20 cellular contexts compared by ENCODE assay signal in genomic region chr1:116786049-116786448, GRCh38. TPM values are rescaled to one million over a fixed set of nuclear protein-coding genes. Genes with fewer than 3 reads are reported as not detected.
DNase-seq lines count a peak whose midpoint lies in the region; ATAC-seq lines count a peak whose summit lies in the region.
"Had no signal": no experiment of that assay in that cellular context is flagged by ENCODE, and none has a peak within 500 bp of the region (broad histone marks: within the 10 kb centered on the region; RNA-seq: fewer than 3 reads in every experiment).

No MANE protein-coding gene starts in this region.

- H3K36me3 Mint-ChIP-seq in stimulated activated naive CD8-positive, alpha-beta T cell treated with anti-CD3 and anti-CD28 coated beads, Interleukin-15, Interleukin-2, amounts not matched to agents 100 ng/mL and 50 ng/mL, for 24 hours (ENCODE audit: low read depth), result peaks cover 14% of the 10 kb centered on the region
- H3K36me3 Mint-ChIP-seq in immature natural killer cell, result peaks cover 21 to 34% (median 23%) of the 10 kb centered on the region in 3 donors
- peaks cover 25% of the 10 kb centered on the region for H3K36me3 Mint-ChIP-seq in natural killer cell treated with Interleukin-12 subunit alpha and Interleukin-12 subunit beta and Interleukin-15 and Interleukin-18, amount 100 ng/mL, for 72 hours

- WGBS in neuronal stem cell (ENCODE audit: extremely low coverage in 2 of 2, insufficient read length in 2 of 2, insufficient replicate concordance in 1 of 2), 2 donors, result no CpG with 5 or more reads among the region's 1 CpG

- H3K18ac ChIP-seq in neuronal stem cell (ENCODE audit: low read length), result no peak overlapping the region

- H3K27ac ChIP-seq in neuronal stem cell (replicated peaks; ENCODE audit: low read length), result no peak overlapping the region
- H3K27ac ChIP-seq: 22Rv1; A549; BLaER1 treated with 17β-estradiol and CSF1 and Interleukin-3, amounts not matched to agents 10 nM and 100 nM; C4-2B had no signal

- H3K23ac ChIP-seq in neuronal stem cell (ENCODE audit: low read depth, low read length, poor library complexity), result no peak overlapping the region

- H4K91ac ChIP-seq in neuronal stem cell (ENCODE audit: low read depth, low read length, poor library complexity), result no peak overlapping the region

- no peaks in the 10 kb centered on the region for H3K36me3 ChIP-seq in neuronal stem cell (replicated peaks in 1 of 2; ENCODE audit: control insufficient read depth in 2 of 2, insufficient read depth in 2 of 2, low read length in 2 of 2)
- H3K36me3 ChIP-seq: BLaER1 treated with 17β-estradiol and CSF1 and Interleukin-3, amounts not matched to agents 10 nM and 100 nM had no signal

- peak overlapping the region; percentile 53 for H3K27ac Mint-ChIP-seq in stimulated activated naive CD8-positive, alpha-beta T cell treated with anti-CD3 and anti-CD28 coated beads, Interleukin-15, Interleukin-2, amounts not matched to agents 100 ng/mL and 50 ng/mL, for 24 hours
- no peak overlapping the region for H3K27ac Mint-ChIP-seq in stimulated activated naive CD8-positive, alpha-beta T cell treated with anti-CD3 and anti-CD28 coated beads, Interleukin-15, amount 100 ng/mL, for 72 hours
- H3K27ac Mint-ChIP-seq in immature natural killer cell, result peak overlapping the region; percentile 87 to 96 (median 93)
- peak overlapping the region; percentile 66 to 80 for H3K27ac Mint-ChIP-seq in natural killer cell treated with Interleukin-12 subunit alpha and Interleukin-12 subunit beta and Interleukin-15 and Interleukin-18, amount 100 ng/mL, for 72 hours
- H3K27ac Mint-ChIP-seq: B cell; CD4-positive, alpha-beta T cell; CD8-positive, alpha-beta T cell had no signal

- no peak overlapping the region for H2BK12ac ChIP-seq in neuronal stem cell (ENCODE audit: low read length)

- no peak for ATAC-seq in stimulated activated naive CD8-positive, alpha-beta T cell treated with anti-CD3 and anti-CD28 coated beads, Interleukin-15, amount 100 ng/mL, for 72 hours
- no peak for ATAC-seq in natural killer cell treated with Interleukin-12 subunit alpha and Interleukin-12 subunit beta and Interleukin-15 and Interleukin-18, amount 100 ng/mL, for 72 hours
- ATAC-seq: A549; CD8-positive, alpha-beta T cell had no signal

- H3K9ac ChIP-seq in neuronal stem cell (ENCODE audit: low read depth, low read length, poor library complexity), result no peak overlapping the region
- H3K9ac ChIP-seq: BLaER1 treated with 17β-estradiol and CSF1 and Interleukin-3, amounts not matched to agents 10 nM and 100 nM had no signal

- no peak overlapping the region for H3K4me3 ChIP-seq in neuronal stem cell (ENCODE audit: low read length in 2 of 2)
- H3K4me3 ChIP-seq: A549; BLaER1 treated with 17β-estradiol and CSF1 and Interleukin-3, amounts not matched to agents 10 nM and 100 nM had no signal

- no peak overlapping the region for H2BK15ac ChIP-seq in neuronal stem cell (ENCODE audit: low read length)

- no peak overlapping the region for H3K4ac ChIP-seq in neuronal stem cell (ENCODE audit: low read length)

- no peaks in the 10 kb centered on the region for H3K9me3 ChIP-seq in neuronal stem cell (replicated peaks in 1 of 2; ENCODE audit: control insufficient read depth in 2 of 2, insufficient read depth in 1 of 2, low read depth in 1 of 2, low read length in 2 of 2)
- H3K9me3 ChIP-seq: A549, Caco-2 had no signal

- no peaks in the 10 kb centered on the region for H3K27me3 ChIP-seq in neuronal stem cell (ENCODE audit: control insufficient read depth in 3 of 3, insufficient read depth in 3 of 3, low read depth in 1 of 3, low read length in 3 of 3)
- H3K27me3 ChIP-seq: BLaER1 treated with 17β-estradiol and CSF1 and Interleukin-3, amounts not matched to agents 10 nM and 100 nM had no signal

- H3K4me1 ChIP-seq in neuronal stem cell (ENCODE audit: control insufficient read depth in 2 of 2, insufficient read depth in 1 of 2, low read depth in 1 of 2, low read length in 2 of 2), result peaks cover 0 to 1% of the 10 kb centered on the region in 2 donors
- H3K4me1 ChIP-seq: A549, Caco-2 had no signal

- H3K4me1 Mint-ChIP-seq in stimulated activated naive CD8-positive, alpha-beta T cell treated with anti-CD3 and anti-CD28 coated beads, Interleukin-15, Interleukin-2, amounts not matched to agents 100 ng/mL and 50 ng/mL, for 24 hours (ENCODE audit: low read depth), result peaks cover 34% of the 10 kb centered on the region
- H3K4me1 Mint-ChIP-seq in stimulated activated naive CD8-positive, alpha-beta T cell treated with anti-CD3 and anti-CD28 coated beads, Interleukin-15, amount 100 ng/mL, for 72 hours, result peaks cover 38% of the 10 kb centered on the region
- peaks cover 83 to 90% of the 10 kb centered on the region in 2 donors for H3K4me1 Mint-ChIP-seq in immature natural killer cell
- H3K4me1 Mint-ChIP-seq in natural killer cell treated with Interleukin-12 subunit alpha and Interleukin-12 subunit beta and Interleukin-15 and Interleukin-18, amount 100 ng/mL, for 72 hours (ENCODE audit: low read depth in 2 of 2), result peaks cover 69 to 80% of the 10 kb centered on the region in 2 donors
- H3K4me1 Mint-ChIP-seq: B cell had no signal

- H2BK5ac ChIP-seq in neuronal stem cell (ENCODE audit: low read length), result no peak overlapping the region

- no peak overlapping the region for H3K4me2 ChIP-seq in neuronal stem cell (ENCODE audit: insufficient read depth, low read length, poor library complexity, severe bottlenecking)
- H3K4me2 ChIP-seq: A549 had no signal

- H2BK120ac ChIP-seq in neuronal stem cell (ENCODE audit: low read depth, low read length), result no peak overlapping the region

- no peak for DNase-seq in stimulated activated naive CD8-positive, alpha-beta T cell treated with anti-CD3 and anti-CD28 coated beads, Interleukin-15, amount 100 ng/mL, for 72 hours
- DNase-seq in immature natural killer cell, result no peak
- DNase-seq in natural killer cell treated with Interleukin-12 subunit alpha and Interleukin-12 subunit beta and Interleukin-15 and Interleukin-18, amount 100 ng/mL, for 72 hours (ENCODE audit: low spot score), result no peak
- no peak for DNase-seq in medulla oblongata (ENCODE audit: extremely low spot score)
- DNase-seq in neuronal stem cell (ENCODE audit: low spot score), result no peak
- DNase-seq: AML-193; Caco-2; Calu3; CD4-positive, alpha-beta T cell; CD8-positive, alpha-beta T cell; DMS79 treated with DMSO at 0.1 percent for 48 hours; GF-D8 had no signal

- peaks cover 14% of the 10 kb centered on the region for H3K9me3 Mint-ChIP-seq in stimulated activated naive CD8-positive, alpha-beta T cell treated with anti-CD3 and anti-CD28 coated beads, Interleukin-15, Interleukin-2, amounts not matched to agents 100 ng/mL and 50 ng/mL, for 24 hours
- H3K9me3 Mint-ChIP-seq in stimulated activated naive CD8-positive, alpha-beta T cell treated with anti-CD3 and anti-CD28 coated beads, Interleukin-15, amount 100 ng/mL, for 72 hours, result peaks cover 15 to 39% of the 10 kb centered on the region in 2 donors
- peaks cover 0 to 12% (median 9%) of the 10 kb centered on the region in 6 donors for H3K9me3 Mint-ChIP-seq in immature natural killer cell
- peaks cover 9% of the 10 kb centered on the region for H3K9me3 Mint-ChIP-seq in natural killer cell treated with Interleukin-12 subunit alpha and Interleukin-12 subunit beta and Interleukin-15 and Interleukin-18, amount 100 ng/mL, for 72 hours

- H3K79me1 ChIP-seq in neuronal stem cell (ENCODE audit: low read depth, low read length), result no peaks in the 10 kb centered on the region

- H2AK5ac ChIP-seq in neuronal stem cell (ENCODE audit: low read depth, low read length), result no peak overlapping the region

- H3K27me3 Mint-ChIP-seq in stimulated activated naive CD8-positive, alpha-beta T cell treated with anti-CD3 and anti-CD28 coated beads, Interleukin-15, Interleukin-2, amounts not matched to agents 100 ng/mL and 50 ng/mL, for 24 hours, result no peaks in the 10 kb centered on the region
- H3K27me3 Mint-ChIP-seq in stimulated activated naive CD8-positive, alpha-beta T cell treated with anti-CD3 and anti-CD28 coated beads, Interleukin-15, amount 100 ng/mL, for 72 hours, result no peaks in the 10 kb centered on the region
- H3K27me3 Mint-ChIP-seq in immature natural killer cell (ENCODE audit: low read depth in 3 of 3), result peaks cover 0 to 3% (median 0%) of the 10 kb centered on the region in 3 donors
- H3K27me3 Mint-ChIP-seq in natural killer cell treated with Interleukin-12 subunit alpha and Interleukin-12 subunit beta and Interleukin-15 and Interleukin-18, amount 100 ng/mL, for 72 hours, result no peaks in the 10 kb centered on the region
- H3K27me3 Mint-ChIP-seq: CD4-positive, alpha-beta T cell had no signal

- H3K14ac ChIP-seq in neuronal stem cell (ENCODE audit: low read length), result no peak overlapping the region

- no peak overlapping the region for H3K4me3 Mint-ChIP-seq in stimulated activated naive CD8-positive, alpha-beta T cell treated with anti-CD3 and anti-CD28 coated beads, Interleukin-15, Interleukin-2, amounts not matched to agents 100 ng/mL and 50 ng/mL, for 24 hours
- H3K4me3 Mint-ChIP-seq in stimulated activated naive CD8-positive, alpha-beta T cell treated with anti-CD3 and anti-CD28 coated beads, Interleukin-15, amount 100 ng/mL, for 72 hours, result no peak overlapping the region
- H3K4me3 Mint-ChIP-seq in immature natural killer cell, result peak overlapping the region; percentile 54 to 88 (median 84)
- H3K4me3 Mint-ChIP-seq in natural killer cell treated with Interleukin-12 subunit alpha and Interleukin-12 subunit beta and Interleukin-15 and Interleukin-18, amount 100 ng/mL, for 72 hours, result peak overlapping the region; percentile 72
- H3K4me3 Mint-ChIP-seq: B cell; CD4-positive, alpha-beta T cell; CD8-positive, alpha-beta T cell had no signal

- no peak overlapping the region for H4K8ac ChIP-seq in neuronal stem cell (ENCODE audit: low read depth, low read length)

- no peak overlapping the region for H2AFZ ChIP-seq in neuronal stem cell (ENCODE audit: low read length)

RNA-seq across cellular contexts. Expression of gene CD2, which starts 31.8 kb away (rescaled TPM):
- polyA plus RNA-seq in immature natural killer cell, result 100 to 1,000 TPM; 246 to 341 (median 325) TPM
- total RNA-seq in natural killer cell treated with Interleukin-12 subunit alpha and Interleukin-12 subunit beta and Interleukin-15 and Interleukin-18, amount 100 ng/mL, for 72 hours, result 100 to 1,000 TPM in 1 of 2 donors, 10 to 100 TPM in 1; 71.4 to 140 TPM
- not detected for polyA plus RNA-seq in neuronal stem cell (2013, experiment 1 of 2)
- polyA plus RNA-seq in neuronal stem cell (2013, experiment 2 of 2), result not detected
- total RNA-seq: A172, Caco-2, Calu3 had no signal
- polyA plus RNA-seq: A549, BJ had no signal

Comparison
In these comparisons a context has a peak if more than half of its experiments do, and no peak if none do; other contexts are left out.
1. H3K27ac Mint-ChIP-seq: peak in stimulated activated naive CD8-positive, alpha-beta T cell treated with anti-CD3 and anti-CD28 coated beads, Interleukin-15, Interleukin-2, amounts not matched to agents 100 ng/mL and 50 ng/mL, for 24 hours (single experiment), immature natural killer cell (6 of 6) and natural killer cell treated with Interleukin-12 subunit alpha and Interleukin-12 subunit beta and Interleukin-15 and Interleukin-18, amount 100 ng/mL, for 72 hours (2 of 2); none in stimulated activated naive CD8-positive, alpha-beta T cell treated with anti-CD3 and anti-CD28 coated beads, Interleukin-15, amount 100 ng/mL, for 72 hours (0 of 2).
2. H3K4me3 Mint-ChIP-seq: peak in immature natural killer cell (5 of 5) and natural killer cell treated with Interleukin-12 subunit alpha and Interleukin-12 subunit beta and Interleukin-15 and Interleukin-18, amount 100 ng/mL, for 72 hours (single experiment); none in stimulated activated naive CD8-positive, alpha-beta T cell treated with anti-CD3 and anti-CD28 coated beads, Interleukin-15, Interleukin-2, amounts not matched to agents 100 ng/mL and 50 ng/mL, for 24 hours (single experiment) and stimulated activated naive CD8-positive, alpha-beta T cell treated with anti-CD3 and anti-CD28 coated beads, Interleukin-15, amount 100 ng/mL, for 72 hours (0 of 2).